2 cellular contexts compared by ENCODE assay signal in the genomic region with DNA sequence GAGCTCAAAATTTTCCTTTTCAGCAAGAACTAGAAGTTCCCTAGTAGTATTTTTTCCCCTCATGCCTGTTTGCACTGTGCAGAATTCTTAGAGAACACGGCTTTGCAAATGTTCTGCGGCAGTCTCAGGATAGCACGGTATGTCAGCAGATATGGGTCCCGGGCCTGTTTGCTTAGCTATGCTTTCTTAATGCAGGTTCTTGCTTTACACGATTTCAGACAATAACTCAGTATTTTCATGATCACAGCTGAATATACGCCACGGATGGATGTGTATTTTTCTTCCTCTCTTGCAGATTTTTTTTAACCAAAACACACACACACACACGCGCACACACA.
TF ChIP-seq lines count a peak whose summit lies in the region.

No MANE protein-coding gene starts in this region.

TF ChIP-seq in A549, 52 proteins besides CTCF, POLR2A, EP300 and RAD21 (continued from another document):
- TF ChIP-seq NPAS2 (CRISPR knock-in tag; IDR thresholded peaks at IDR 0.05; ENCODE audit: borderline replicate concordance) (no peak), CEBPB (IDR thresholded peaks at IDR 0.05) (no peak)

TF ChIP-seq in IMR-90, 13 proteins besides CTCF, POLR2A, EP300 and RAD21 (continued from another document):
- TF ChIP-seq, protein P1, sequence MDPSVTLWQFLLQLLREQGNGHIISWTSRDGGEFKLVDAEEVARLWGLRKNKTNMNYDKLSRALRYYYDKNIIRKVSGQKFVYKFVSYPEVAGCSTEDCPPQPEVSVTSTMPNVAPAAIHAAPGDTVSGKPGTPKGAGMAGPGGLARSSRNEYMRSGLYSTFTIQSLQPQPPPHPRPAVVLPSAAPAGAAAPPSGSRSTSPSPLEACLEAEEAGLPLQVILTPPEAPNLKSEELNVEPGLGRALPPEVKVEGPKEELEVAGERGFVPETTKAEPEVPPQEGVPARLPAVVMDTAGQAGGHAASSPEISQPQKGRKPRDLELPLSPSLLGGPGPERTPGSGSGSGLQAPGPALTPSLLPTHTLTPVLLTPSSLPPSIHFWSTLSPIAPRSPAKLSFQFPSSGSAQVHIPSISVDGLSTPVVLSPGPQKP (IDR thresholded peaks at IDR 0.05; ENCODE audit: borderline replicate concordance, low read depth, low read length) = no peak
- TF ChIP-seq USF2 (IDR thresholded peaks at IDR 0.05; ENCODE audit: low read depth, low read length) (no peak), MAFK (IDR thresholded peaks at IDR 0.05; ENCODE audit: low read depth, low read length) (no peak), FOS (IDR thresholded peaks at IDR 0.05; ENCODE audit: low read depth, low read length) (no peak), CEBPB (IDR thresholded peaks at IDR 0.05; ENCODE audit: low read depth, low read length) (no peak), RCOR1 (IDR thresholded peaks at IDR 0.05; ENCODE audit: insufficient replicate concordance, low read length) (no peak)
